22 cellular contexts compared by ENCODE assay signal in genomic region chr12:26370098-26370497, GRCh38.
DNase-seq lines count a peak whose midpoint lies in the region; ATAC-seq and TF ChIP-seq lines count a peak whose summit lies in the region.
"Had no signal": no experiment of that assay in that cellular context is flagged by ENCODE, and none has a peak within 500 bp of the region (broad histone marks: within the 10 kb centered on the region; RNA-seq: fewer than 3 reads in every experiment).

No MANE protein-coding gene starts in this region.

- H3K36me3 ChIP-seq in Panc1 (ENCODE audit: control insufficient read depth, insufficient read depth, low read length) (no peaks in the 10 kb centered on the region), fibroblast of lung (ENCODE audit: control insufficient read depth, insufficient read depth, low read length) (no peaks in the 10 kb centered on the region), osteoblast (ENCODE audit: insufficient read depth, low read length) (no peaks in the 10 kb centered on the region)
- H3K36me3 ChIP-seq: colonic mucosa, sigmoid colon, thoracic aorta had no signal

- POLR2A ChIA-PET in Panc1 (lab: Charles Lee): no interaction called here

- H3K79me2 ChIP-seq in fibroblast of lung (ENCODE audit: control insufficient read depth, insufficient read depth, low read length) (no peaks in the 10 kb centered on the region), osteoblast (ENCODE audit: insufficient read depth, low read length) (no peaks in the 10 kb centered on the region)

- no peaks in the 10 kb centered on the region for H3K4me1 ChIP-seq in Panc1 (ENCODE audit: control insufficient read depth, insufficient read depth, low read length)
- H3K4me1 ChIP-seq in fibroblast of lung (ENCODE audit: control insufficient read depth, extremely low read depth, insufficient read depth, low read length): peaks cover 4% of the 10 kb centered on the region
- H3K4me1 ChIP-seq in osteoblast (ENCODE audit: insufficient read depth, low read length): peaks cover 8% of the 10 kb centered on the region
- H3K4me1 ChIP-seq: colonic mucosa, sigmoid colon had no signal

- H3K9me3 ChIP-seq in Panc1 (ENCODE audit: control insufficient read depth, insufficient read depth, low read depth, low read length): no peaks in the 10 kb centered on the region
- no peaks in the 10 kb centered on the region for H3K9me3 ChIP-seq in fibroblast of lung (ENCODE audit: control insufficient read depth, insufficient read depth, low read depth, low read length)
- no peaks in the 10 kb centered on the region for H3K9me3 ChIP-seq in osteoblast (ENCODE audit: low read depth, low read length)
- H3K9me3 ChIP-seq: colonic mucosa, sigmoid colon, thoracic aorta had no signal

- H2AFZ ChIP-seq in fibroblast of lung (ENCODE audit: low read length) (peak overlapping the region; percentile 33), osteoblast (ENCODE audit: low read length) (peak overlapping the region; percentile 7)

- H3K27ac ChIP-seq in Panc1 (ENCODE audit: low read length): no peak overlapping the region
- no peak overlapping the region for H3K27ac ChIP-seq in fibroblast of lung (ENCODE audit: insufficient read depth, low read length)
- H3K27ac ChIP-seq in osteoblast (ENCODE audit: low read depth, low read length): no peak overlapping the region
- H3K27ac ChIP-seq: colonic mucosa, sigmoid colon, thoracic aorta had no signal

- intact Hi-C loops in Panc1 (cut with micrococcal nuclease; ENCODE audit: unreplicated experiment): no loop called here

- ATAC-seq in Panc1 (no peak), GM21529 (IDR thresholded peaks at IDR 0.05; ENCODE audit: unreplicated experiment) (no peak), HG02623 (IDR thresholded peaks at IDR 0.05; ENCODE audit: unreplicated experiment) (no peak), GM18870 (IDR thresholded peaks at IDR 0.05; ENCODE audit: unreplicated experiment) (no peak)
- ATAC-seq: activated CD8-positive, alpha-beta memory T cell treated with anti-CD3 and anti-CD28 coated beads, Interleukin-2, amount 10 ng/mL, durations not matched to agents 7 days and 5 days; activated naive CD8-positive, alpha-beta T cell treated with anti-CD3 and anti-CD28 coated beads, Interleukin-2, amount 50 U/mL, for 24 hours; activated T-helper 17 cell treated with anti-CD3 and anti-CD28 coated beads, Interleukin-2, amount 50 U/mL, for 72 hours had no signal

- H3K27me3 ChIP-seq in Panc1 (ENCODE audit: control insufficient read depth, insufficient read depth, low read length): no peaks in the 10 kb centered on the region
- H3K27me3 ChIP-seq in fibroblast of lung (ENCODE audit: control insufficient read depth, insufficient read depth, low read length): no peaks in the 10 kb centered on the region
- H3K27me3 ChIP-seq in osteoblast (ENCODE audit: insufficient read depth, low read length): no peaks in the 10 kb centered on the region
- H3K27me3 ChIP-seq: colonic mucosa, sigmoid colon had no signal

- H3K4me2 ChIP-seq in fibroblast of lung (ENCODE audit: extremely low read depth, insufficient read depth, low read length): no peak overlapping the region
- H3K4me2 ChIP-seq in osteoblast (ENCODE audit: insufficient read depth, low read length): peak overlapping the region; percentile 1

- in situ Hi-C loops in G401 (cut with HindIII; ENCODE audit: low sequenced_read_pairs): no loop called here
- in situ Hi-C loops in Panc1 (cut with HindIII; ENCODE audit: low pct_unique_long_range_greater_than_20kb, low sequenced_read_pairs): no loop called here

- CTCF ChIA-PET in Panc1 (lab: Charles Lee): no interaction called here

- BruUV-seq in Panc1 (replicated peaks; lab: Mats Ljungman, UMichigan): no TSS peak

- DNase-seq in G401 (ENCODE audit: low spot score): peak; percentile 18
- DNase-seq in Panc1 (ENCODE audit: low read depth, low spot score): no peak
- no peak for DNase-seq in fibroblast of lung (ENCODE audit: low read depth in 2 of 2)
- DNase-seq in osteoblast (ENCODE audit: insufficient read length, low spot score, missing footprints): no peak
- no peak for DNase-seq in activated T-cell treated with anti-CD3 and anti-CD28 coated beads for 4 hours
- DNase-seq: activated CD4-positive, alpha-beta T cell treated with anti-CD3 and anti-CD28 coated beads for 48 hours; activated CD8-positive, alpha-beta memory T cell treated with anti-CD3 and anti-CD28 coated beads, Interleukin-2, amount 10 ng/mL, durations not matched to agents 7 days and 5 days; activated naive CD8-positive, alpha-beta T cell treated with anti-CD3 and anti-CD28 coated beads, Interleukin-2, amount 50 U/mL, for 24 hours; CD8-positive, alpha-beta memory T cell; colonic mucosa; H9; immature natural killer cell; NCI-H2107; NCI-H510A treated with DMSO at 0.1 percent for 48 hours; RPMI8226; sigmoid colon had no signal

- peak; percentile 20; the same call in 1 of the 2 replicates for TF ChIP-seq CTCF in Panc1 (IDR thresholded peaks at IDR 0.05)
- TF ChIP-seq CTCF in fibroblast of lung (conservative IDR thresholded peaks at IDR 0.05 in 1 of 2, IDR thresholded peaks at IDR 0.05 in 1 of 2; ENCODE audit: low read depth in 1 of 2, low read length in 2 of 2): no peak
- no peak for TF ChIP-seq CTCF in osteoblast (IDR thresholded peaks at IDR 0.05; ENCODE audit: extremely low read depth, low read depth, low read length)

- H3K4me3 ChIP-seq in Panc1 (ENCODE audit: low read depth in 2 of 2, low read length in 2 of 2) (no peak overlapping the region), fibroblast of lung (replicated peaks in 1 of 4; ENCODE audit: control extremely low read depth in 1 of 4, insufficient read depth in 1 of 4, low read depth in 3 of 4, low read length in 4 of 4) (no peak overlapping the region), osteoblast (ENCODE audit: insufficient read depth, low read length) (no peak overlapping the region)
- H3K4me3 ChIP-seq: colonic mucosa, GM12878, sigmoid colon, thoracic aorta had no signal

- no peaks in the 10 kb centered on the region for H4K20me1 ChIP-seq in fibroblast of lung (ENCODE audit: control insufficient read depth, extremely low read depth, insufficient read depth, low read length)
- no peaks in the 10 kb centered on the region for H4K20me1 ChIP-seq in osteoblast (ENCODE audit: insufficient read depth, low read length)

- no peak overlapping the region for H3K9ac ChIP-seq in fibroblast of lung (ENCODE audit: insufficient read depth, low read length)
